In the genomic region with DNA sequence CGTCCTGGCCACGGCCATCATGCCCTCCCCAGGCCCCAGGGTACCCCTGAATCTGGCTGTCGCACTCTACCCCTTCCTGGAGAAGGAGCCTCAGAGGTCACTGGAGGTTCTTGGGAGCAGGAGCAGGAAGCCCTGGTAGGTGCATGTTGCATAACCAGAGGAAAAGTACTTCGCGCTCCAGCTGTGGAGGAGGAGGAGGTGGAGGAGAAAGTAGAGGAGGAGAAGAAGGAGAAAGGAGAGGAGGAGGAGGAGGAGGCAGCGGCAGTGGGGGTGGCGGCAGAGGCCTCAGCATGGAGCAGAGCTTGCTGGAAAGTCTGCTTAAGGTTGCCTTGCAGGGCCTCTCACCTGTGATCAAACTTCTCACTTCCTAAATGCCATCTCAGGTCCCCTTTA, we compare ENCODE assay signal across 2 cellular contexts.
TF ChIP-seq lines count a peak whose summit lies in the region.

No MANE protein-coding gene starts in this region.

TF ChIP-seq in Ishikawa, 13 proteins besides CTCF, POLR2A, EP300 and RAD21 (continued from another document):
- TF ChIP-seq FOXM1 (IDR thresholded peaks at IDR 0.05; ENCODE audit: borderline replicate concordance, low read depth), result no peak
- no peak for TF ChIP-seq TCF12 (IDR thresholded peaks at IDR 0.05; ENCODE audit: low read depth)
- TF ChIP-seq TAF1 (IDR thresholded peaks at IDR 0.05; ENCODE audit: low read depth), result no peak

TF ChIP-seq in K562, 482 proteins besides CTCF, POLR2A, EP300 and RAD21:
- TF ChIP-seq, protein P1, sequence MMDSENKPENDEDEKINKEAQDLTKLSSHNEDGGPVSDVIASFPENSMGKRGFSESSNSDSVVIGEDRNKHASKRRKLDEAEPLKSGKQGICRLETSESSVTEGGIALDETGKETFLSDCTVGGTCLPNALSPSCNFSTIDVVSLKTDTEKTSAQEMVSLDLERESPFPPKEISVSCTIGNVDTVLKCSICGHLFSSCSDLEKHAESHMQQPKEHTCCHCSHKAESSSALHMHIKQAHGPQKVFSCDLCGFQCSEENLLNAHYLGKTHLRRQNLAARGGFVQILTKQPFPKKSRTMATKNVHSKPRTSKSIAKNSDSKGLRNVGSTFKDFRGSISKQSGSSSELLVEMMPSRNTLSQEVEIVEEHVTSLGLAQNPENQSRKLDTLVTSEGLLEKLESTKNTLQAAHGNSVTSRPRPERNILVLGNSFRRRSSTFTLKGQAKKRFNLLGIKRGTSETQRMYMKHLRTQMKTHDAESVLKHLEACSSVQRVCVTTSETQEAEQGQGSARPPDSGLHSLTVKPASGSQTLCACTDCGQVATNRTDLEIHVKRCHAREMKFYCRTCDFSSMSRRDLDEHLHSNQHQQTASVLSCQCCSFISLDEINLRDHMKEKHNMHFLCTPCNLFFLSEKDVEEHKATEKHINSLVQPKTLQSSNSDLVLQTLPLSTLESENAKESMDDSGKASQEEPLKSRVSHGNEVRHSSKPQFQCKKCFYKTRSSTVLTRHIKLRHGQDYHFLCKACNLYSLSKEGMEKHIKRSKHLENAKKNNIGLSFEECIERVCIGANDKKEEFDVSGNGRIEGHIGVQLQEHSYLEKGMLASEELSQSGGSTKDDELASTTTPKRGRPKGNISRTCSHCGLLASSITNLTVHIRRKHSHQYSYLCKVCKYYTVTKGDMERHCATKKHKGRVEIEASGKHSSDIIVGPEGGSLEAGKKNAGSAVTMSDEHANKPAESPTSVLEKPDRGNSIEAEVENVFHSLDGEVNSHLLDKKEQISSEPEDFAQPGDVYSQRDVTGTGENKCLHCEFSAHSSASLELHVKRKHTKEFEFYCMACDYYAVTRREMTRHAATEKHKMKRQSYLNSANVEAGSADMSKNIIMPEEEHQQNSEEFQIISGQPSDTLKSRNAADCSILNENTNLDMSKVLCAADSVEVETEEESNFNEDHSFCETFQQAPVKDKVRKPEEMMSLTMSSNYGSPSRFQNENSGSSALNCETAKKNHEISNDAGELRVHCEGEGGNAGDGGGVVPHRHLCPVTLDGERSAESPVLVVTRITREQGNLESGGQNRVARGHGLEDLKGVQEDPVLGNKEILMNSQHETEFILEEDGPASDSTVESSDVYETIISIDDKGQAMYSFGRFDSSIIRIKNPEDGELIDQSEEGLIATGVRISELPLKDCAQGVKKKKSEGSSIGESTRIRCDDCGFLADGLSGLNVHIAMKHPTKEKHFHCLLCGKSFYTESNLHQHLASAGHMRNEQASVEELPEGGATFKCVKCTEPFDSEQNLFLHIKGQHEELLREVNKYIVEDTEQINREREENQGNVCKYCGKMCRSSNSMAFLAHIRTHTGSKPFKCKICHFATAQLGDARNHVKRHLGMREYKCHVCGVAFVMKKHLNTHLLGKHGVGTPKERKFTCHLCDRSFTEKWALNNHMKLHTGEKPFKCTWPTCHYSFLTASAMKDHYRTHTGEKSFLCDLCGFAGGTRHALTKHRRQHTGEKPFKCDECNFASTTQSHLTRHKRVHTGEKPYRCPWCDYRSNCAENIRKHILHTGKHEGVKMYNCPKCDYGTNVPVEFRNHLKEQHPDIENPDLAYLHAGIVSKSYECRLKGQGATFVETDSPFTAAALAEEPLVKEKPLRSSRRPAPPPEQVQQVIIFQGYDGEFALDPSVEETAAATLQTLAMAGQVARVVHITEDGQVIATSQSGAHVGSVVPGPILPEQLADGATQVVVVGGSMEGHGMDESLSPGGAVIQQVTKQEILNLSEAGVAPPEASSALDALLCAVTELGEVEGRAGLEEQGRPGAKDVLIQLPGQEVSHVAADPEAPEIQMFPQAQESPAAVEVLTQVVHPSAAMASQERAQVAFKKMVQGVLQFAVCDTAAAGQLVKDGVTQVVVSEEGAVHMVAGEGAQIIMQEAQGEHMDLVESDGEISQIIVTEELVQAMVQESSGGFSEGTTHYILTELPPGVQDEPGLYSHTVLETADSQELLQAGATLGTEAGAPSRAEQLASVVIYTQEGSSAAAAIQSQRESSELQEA (IDR thresholded peaks at IDR 0.05; ENCODE audit: low read depth), result 0 out of 2 replicates have a peak, but pooled peaks have one; percentile 4
- TF ChIP-seq DDX20 (tag; IDR thresholded peaks at IDR 0.05; ENCODE audit: low read depth) (no peak), ZNF175 (CRISPR knock-in tag; IDR thresholded peaks at IDR 0.05; ENCODE audit: low read depth) (0 out of 2 replicates have a peak, but pooled peaks have one; percentile 17), TCFL5 (CRISPR knock-in tag; conservative IDR thresholded peaks at IDR 0.05) (no peak), BMI1 (IDR thresholded peaks at IDR 0.05; ENCODE audit: low read length) (no peak)
- TF ChIP-seq, protein P2, sequence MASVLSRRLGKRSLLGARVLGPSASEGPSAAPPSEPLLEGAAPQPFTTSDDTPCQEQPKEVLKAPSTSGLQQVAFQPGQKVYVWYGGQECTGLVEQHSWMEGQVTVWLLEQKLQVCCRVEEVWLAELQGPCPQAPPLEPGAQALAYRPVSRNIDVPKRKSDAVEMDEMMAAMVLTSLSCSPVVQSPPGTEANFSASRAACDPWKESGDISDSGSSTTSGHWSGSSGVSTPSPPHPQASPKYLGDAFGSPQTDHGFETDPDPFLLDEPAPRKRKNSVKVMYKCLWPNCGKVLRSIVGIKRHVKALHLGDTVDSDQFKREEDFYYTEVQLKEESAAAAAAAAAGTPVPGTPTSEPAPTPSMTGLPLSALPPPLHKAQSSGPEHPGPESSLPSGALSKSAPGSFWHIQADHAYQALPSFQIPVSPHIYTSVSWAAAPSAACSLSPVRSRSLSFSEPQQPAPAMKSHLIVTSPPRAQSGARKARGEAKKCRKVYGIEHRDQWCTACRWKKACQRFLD (CRISPR knock-in tag; IDR thresholded peaks at IDR 0.05), result peak; percentile 2; the same call in 1 of the 2 replicates
